Comparison of ENCODE assay signal across 8 cellular contexts in the genomic region with DNA sequence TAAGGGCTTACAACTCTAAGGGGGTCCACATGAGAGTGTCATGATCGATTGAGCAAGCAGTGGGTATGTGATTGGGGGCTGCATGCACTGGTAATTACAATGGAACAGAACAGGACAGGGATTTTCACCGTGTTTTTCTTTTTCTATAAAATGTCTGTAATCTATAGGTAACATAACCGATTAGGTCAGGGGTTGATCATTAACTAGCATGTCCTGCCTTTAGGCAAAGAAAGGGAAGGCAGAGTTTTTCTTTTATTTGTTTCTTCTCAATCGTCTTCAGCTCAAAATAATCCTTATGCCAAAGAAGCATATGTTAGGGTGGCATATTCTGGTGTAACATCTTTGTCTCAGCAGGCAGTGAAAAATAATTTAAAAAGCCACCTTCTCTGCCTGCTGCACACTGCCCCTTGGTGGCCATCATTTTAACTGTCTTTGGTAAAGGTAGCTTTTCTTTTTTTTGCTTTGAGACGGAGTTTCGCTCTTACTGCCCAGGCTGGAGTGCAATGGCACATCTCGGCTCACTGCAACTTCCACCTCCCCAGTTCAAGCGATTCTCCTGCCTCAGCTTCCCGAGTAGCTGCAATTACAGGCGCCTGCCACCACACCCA. TPM values are rescaled to one million over a fixed set of nuclear protein-coding genes. Genes with fewer than 3 reads are reported as not detected.
DNase-seq lines count a peak whose midpoint lies in the region; ATAC-seq, FAIRE-seq and TF ChIP-seq lines count a peak whose summit lies in the region.

No MANE protein-coding gene starts in this region.

- TF ChIP-seq CTCF in PC-3 (conservative IDR thresholded peaks at IDR 0.05; ENCODE audit: low read depth, low read length) (peak; percentile 55; the same call in 1 of the 2 replicates), kidney (IDR thresholded peaks at IDR 0.05; ENCODE audit: borderline replicate concordance, extremely low read depth, insufficient read depth) (peak; percentile 57)

- H3K27me3 Mint-ChIP-seq in activated naive CD4-positive, alpha-beta T cell treated with anti-CD3 and anti-CD28 coated beads, Interleukin-2, amount 10 ng/mL, durations not matched to agents 7 days and 5 days = no peaks in the 10 kb centered on the region

- H3K9me3 ChIP-seq in PC-3 (ENCODE audit: low read length) (no peaks in the 10 kb centered on the region), kidney (ENCODE audit: control insufficient read depth in 1 of 2, low read length in 2 of 2) (no peaks in the 10 kb centered on the region), HAP-1 (0 out of 2 replicates have a peak, but pooled peaks cover 4% of the 10 kb centered on the region)

- H3K27ac ChIP-seq in PC-3 (ENCODE audit: low read length) = no peak overlapping the region
- no peak overlapping the region for H3K27ac ChIP-seq in kidney (ENCODE audit: low read depth in 2 of 2, low read length in 2 of 2)

- no peak overlapping the region for H3K27ac Mint-ChIP-seq in activated naive CD4-positive, alpha-beta T cell treated with anti-CD3 and anti-CD28 coated beads, Interleukin-2, amount 10 ng/mL, durations not matched to agents 7 days and 5 days

- peak; percentile 71 for ATAC-seq in HG02588 (IDR thresholded peaks at IDR 0.05; ENCODE audit: unreplicated experiment)
- ATAC-seq in PC-3 = peak; percentile 24; the same call in 1 of the 2 replicates

- H3K36me3 ChIP-seq in PC-3 (ENCODE audit: low read depth, low read length) = no peaks in the 10 kb centered on the region
- no peaks in the 10 kb centered on the region for H3K36me3 ChIP-seq in kidney (ENCODE audit: control insufficient read depth in 1 of 2, insufficient read depth in 2 of 2, low read length in 2 of 2)
- peaks cover 12% of the 10 kb centered on the region for H3K36me3 ChIP-seq in HAP-1 (replicated peaks)

- no peaks in the 10 kb centered on the region for H3K9me2 ChIP-seq in PC-3 (replicated peaks; ENCODE audit: low read length)

- no peak overlapping the region for H3K4me2 ChIP-seq in PC-3 (ENCODE audit: low read length)

- no peak overlapping the region for H3K4me3 Mint-ChIP-seq in activated naive CD4-positive, alpha-beta T cell treated with anti-CD3 and anti-CD28 coated beads, Interleukin-2, amount 10 ng/mL, durations not matched to agents 7 days and 5 days

- in situ Hi-C loops in HAP-1 (cut with MboI; ENCODE audit: low sequenced_read_pairs) = no loop called here

- H3K4me1 ChIP-seq in PC-3 (ENCODE audit: insufficient read depth, low read length) (no peaks in the 10 kb centered on the region), kidney (ENCODE audit: control insufficient read depth in 1 of 2, insufficient read depth in 1 of 2, low read depth in 1 of 2, low read length in 2 of 2) (no peaks in the 10 kb centered on the region), HAP-1 (peaks cover 15% of the 10 kb centered on the region)

- H3K79me2 ChIP-seq in PC-3 (ENCODE audit: low read length) = no peaks in the 10 kb centered on the region

- intact Hi-C loops in PC-3 (cut with micrococcal nuclease) = loop anchor here (1.0 to 2.0 kb wide), 2 partner anchors 39 to 203 kb away; no protein-coding TSS in a partner anchor
- intact Hi-C loops in kidney (cut with DNase I) = no loop called here

- POLR2A ChIA-PET in PC-3 (lab: Charles Lee; ENCODE audit: unreplicated experiment) = no interaction called here

- no peaks in the 10 kb centered on the region for H4K20me1 ChIP-seq in PC-3 (ENCODE audit: low read length)

- H3F3A ChIP-seq in PC-3 (ENCODE audit: low read length, unreplicated experiment) = no peaks in the 10 kb centered on the region

- FAIRE-seq in kidney (lab: Jason Lieb, UNC) = no peak

- no peak overlapping the region for H3K9ac ChIP-seq in PC-3 (ENCODE audit: low read length)
- H3K9ac ChIP-seq in kidney (ENCODE audit: low read length in 2 of 2) = no peak overlapping the region

- no TSS peak for BruUV-seq in PC-3 (replicated peaks; lab: Mats Ljungman, UMichigan)

- H2AFZ ChIP-seq in PC-3 (ENCODE audit: low read length) = no peak overlapping the region

- H3K9me3 Mint-ChIP-seq in activated naive CD4-positive, alpha-beta T cell treated with anti-CD3 and anti-CD28 coated beads, Interleukin-2, amount 10 ng/mL, durations not matched to agents 7 days and 5 days = no peaks in the 10 kb centered on the region

- H3K27me3 ChIP-seq in PC-3 (ENCODE audit: low read length) = no peaks in the 10 kb centered on the region
- no peaks in the 10 kb centered on the region for H3K27me3 ChIP-seq in HAP-1 (ENCODE audit: low read depth)

- H3K4me3 ChIP-seq in PC-3 (ENCODE audit: low read length) = no peak overlapping the region
- no peak overlapping the region for H3K4me3 ChIP-seq in kidney (ENCODE audit: low read length in 2 of 2)
- H3K4me3 ChIP-seq in HAP-1 = no peak overlapping the region

- H3K4me1 Mint-ChIP-seq in activated naive CD4-positive, alpha-beta T cell treated with anti-CD3 and anti-CD28 coated beads, Interleukin-2, amount 10 ng/mL, durations not matched to agents 7 days and 5 days = peaks cover 38% of the 10 kb centered on the region

- DNase-seq in SKM-1 treated with dmso at 0.1 percent for 144 hours (lab: John Stamatoyannopoulos, UW; ENCODE audit: unreplicated experiment) (peak; percentile 4), SKM-1 (lab: John Stamatoyannopoulos, UW; ENCODE audit: unreplicated experiment) (no peak), PC-3 (peak; percentile 46), kidney (no peak), HAP-1 (ENCODE audit: low spot score in 2 of 2) (no peak)
- peak; percentile 60 for DNase-seq in activated naive CD4-positive, alpha-beta T cell treated with anti-CD3 and anti-CD28 coated beads, Interleukin-2, amount 10 ng/mL, durations not matched to agents 7 days and 5 days
- peak in 2 of 3 experiments; percentile 13 to 15 for DNase-seq in stimulated activated CD4-positive, alpha-beta T cell treated with anti-CD3 and anti-CD28 coated beads, TNF-alpha, amount 100 ng/mL, for 4 hours (ENCODE audit: low read depth in 3 of 3)

- CTCF ChIA-PET in PC-3 (lab: Charles Lee) = interaction anchor here (0.6 to 1.8 kb wide), 3 partner anchors 34 to 214 kb away, joined by 3 to 5 read pairs (median 3); no protein-coding TSS in a partner anchor
- CTCF ChIA-PET in activated naive CD4-positive, alpha-beta T cell treated with anti-CD3 and anti-CD28 coated beads, Interleukin-2, amount 10 ng/mL, durations not matched to agents 7 days and 5 days (lab: Charles Lee) = interaction anchor here (0.8 to 3.8 kb wide), 19 partner anchors 8 to 219 kb away, joined by 3 to 53 read pairs (median 6); a partner anchor contains a TSS

- H3K36me3 Mint-ChIP-seq in activated naive CD4-positive, alpha-beta T cell treated with anti-CD3 and anti-CD28 coated beads, Interleukin-2, amount 10 ng/mL, durations not matched to agents 7 days and 5 days = peaks cover 37% of the 10 kb centered on the region

RNA-seq across cellular contexts. Expression of a gene that starts 9.7 kb away (rescaled TPM):
- total RNA-seq in PC-3 (2014; rRNA removed) (11.8 and 15.2 TPM in 2 replicates), kidney (17.9 TPM)
- 17.8 TPM for polyA plus RNA-seq in kidney (ENCODE audit: insufficient read depth, low read depth, low replicate concordance)

RNA-seq across cellular contexts. Expression of a gene that starts 33.2 kb away (rescaled TPM):
- total RNA-seq in PC-3 (2014; rRNA removed) = 51.8 and 77.4 TPM in 2 replicates
- total RNA-seq in kidney = 69.0 TPM
- polyA plus RNA-seq in kidney (ENCODE audit: insufficient read depth, low read depth, low replicate concordance) = 50.7 TPM

Comparison
In these comparisons a context has a peak if more than half of its experiments do, and no peak if none do; other contexts are left out.
1. DNase-seq: peak in SKM-1 treated with dmso at 0.1 percent for 144 hours (single experiment), PC-3 (single experiment), activated naive CD4-positive, alpha-beta T cell treated with anti-CD3 and anti-CD28 coated beads, Interleukin-2, amount 10 ng/mL, durations not matched to agents 7 days and 5 days (single experiment) and stimulated activated CD4-positive, alpha-beta T cell treated with anti-CD3 and anti-CD28 coated beads, TNF-alpha, amount 100 ng/mL, for 4 hours (2 of 3); none in SKM-1 (single experiment), kidney (single experiment) and HAP-1 (0 of 2).